ENCODE assay signal across 8 cellular contexts in genomic region chr7:151168022-151168786, GRCh38. TPM values are rescaled to one million over a fixed set of nuclear protein-coding genes. Genes with fewer than 3 reads are reported as not detected.
DNase-seq lines count a peak whose midpoint lies in the region; ATAC-seq and TF ChIP-seq lines count a peak whose summit lies in the region.

No MANE protein-coding gene starts in this region.

- peak overlapping the region; percentile 39 for H2BK15ac ChIP-seq in neuronal stem cell (ENCODE audit: low read length)

- H3K4me3 ChIP-seq in esophagus (ENCODE audit: low read depth in 1 of 2, low read length in 2 of 2) (peak overlapping the region; percentile 48 to 54), neuronal stem cell (ENCODE audit: low read length in 2 of 2) (peak overlapping the region in 1 of 2 donors; percentile 79), upper lobe of right lung (peak overlapping the region; percentile 47)

- H3K9me3 Mint-ChIP-seq in activated CD8-positive, alpha-beta memory T cell treated with anti-CD3 and anti-CD28 coated beads, Interleukin-2, amount 10 ng/mL, durations not matched to agents 7 days and 5 days (ENCODE audit: low read depth) = no peaks in the 10 kb centered on the region

- H3K9ac ChIP-seq in neuronal stem cell (ENCODE audit: low read depth, low read length, poor library complexity) = peak overlapping the region; percentile 79

- no peaks in the 10 kb centered on the region for H3K79me1 ChIP-seq in neuronal stem cell (ENCODE audit: low read depth, low read length)

- peak overlapping the region; percentile 90 for H3K18ac ChIP-seq in neuronal stem cell (ENCODE audit: low read length)

- no peak overlapping the region for H4K8ac ChIP-seq in neuronal stem cell (ENCODE audit: low read depth, low read length)

- H3K4me1 Mint-ChIP-seq in activated CD8-positive, alpha-beta memory T cell treated with anti-CD3 and anti-CD28 coated beads, Interleukin-2, amount 10 ng/mL, durations not matched to agents 7 days and 5 days = peaks cover 10% of the 10 kb centered on the region

- H3K14ac ChIP-seq in neuronal stem cell (ENCODE audit: low read length) = no peak overlapping the region

- H3K27me3 Mint-ChIP-seq in activated CD8-positive, alpha-beta memory T cell treated with anti-CD3 and anti-CD28 coated beads, Interleukin-2, amount 10 ng/mL, durations not matched to agents 7 days and 5 days = peaks cover 49% of the 10 kb centered on the region

- H3K27ac Mint-ChIP-seq in activated CD8-positive, alpha-beta memory T cell treated with anti-CD3 and anti-CD28 coated beads, Interleukin-2, amount 10 ng/mL, durations not matched to agents 7 days and 5 days = no peak overlapping the region

- H3K36me3 ChIP-seq in esophagus (ENCODE audit: control insufficient read depth in 2 of 2, insufficient read depth in 2 of 2, low read length in 1 of 2) = no peaks in the 10 kb centered on the region
- H3K36me3 ChIP-seq in neuronal stem cell (replicated peaks in 1 of 2; ENCODE audit: control insufficient read depth in 2 of 2, insufficient read depth in 2 of 2, low read length in 2 of 2) = no peaks in the 10 kb centered on the region
- H3K36me3 ChIP-seq in upper lobe of right lung = no peaks in the 10 kb centered on the region

- intact Hi-C loops in upper lobe of right lung (cut with DNase I) = no loop called here

- peak; percentile 49 for DNase-seq in SIG-M5 treated with dmso at 0.1 percent for 504 hours (lab: John Stamatoyannopoulos, UW; ENCODE audit: unreplicated experiment)
- DNase-seq in SIG-M5 (lab: John Stamatoyannopoulos, UW) = no peak
- peak; percentile 7 for DNase-seq in NCI-H1105 (lab: John Stamatoyannopoulos, UW)
- DNase-seq in activated CD8-positive, alpha-beta memory T cell treated with anti-CD3 and anti-CD28 coated beads, Interleukin-2, amount 10 ng/mL, durations not matched to agents 7 days and 5 days = peak; percentile 67
- DNase-seq in neuronal stem cell (ENCODE audit: low spot score) = peak; percentile 48
- peak; percentile 70 for DNase-seq in upper lobe of right lung
- DNase-seq in NCI-H187 treated with DMSO at 0.1 percent for 48 hours (lab: John Stamatoyannopoulos, UW) = no peak

- TF ChIP-seq CTCF in upper lobe of right lung (IDR thresholded peaks at IDR 0.05) = peak; percentile 72

- H2BK5ac ChIP-seq in neuronal stem cell (ENCODE audit: low read length) = no peak overlapping the region

- H3K27ac ChIP-seq in esophagus (ENCODE audit: low read depth in 2 of 2, low read length in 1 of 2) (no peak overlapping the region), neuronal stem cell (replicated peaks; ENCODE audit: low read length) (no peak overlapping the region), upper lobe of right lung (no peak overlapping the region)

- no peak overlapping the region for H2BK12ac ChIP-seq in neuronal stem cell (ENCODE audit: low read length)

- peak overlapping the region; percentile 90 for H2AFZ ChIP-seq in neuronal stem cell (ENCODE audit: low read length)

- H3K36me3 Mint-ChIP-seq in activated CD8-positive, alpha-beta memory T cell treated with anti-CD3 and anti-CD28 coated beads, Interleukin-2, amount 10 ng/mL, durations not matched to agents 7 days and 5 days = no peaks in the 10 kb centered on the region

- CTCF ChIA-PET in activated CD8-positive, alpha-beta memory T cell treated with anti-CD3 and anti-CD28 coated beads, Interleukin-2, amount 10 ng/mL, durations not matched to agents 7 days and 5 days (lab: Charles Lee) = interaction anchor here (0.6 to 3.7 kb wide), 16 partner anchors 8 to 148 kb away, joined by 3 to 24 read pairs (median 3); partner anchors contain the start of gene ABCF2

- no peak overlapping the region for H2BK120ac ChIP-seq in neuronal stem cell (ENCODE audit: low read depth, low read length)

- H3K4ac ChIP-seq in neuronal stem cell (ENCODE audit: low read length) = no peak overlapping the region

- 2% methylated on average over 32 to 51 of the region's 51 CpGs for WGBS in esophagus, 2 donors
- WGBS in neuronal stem cell (ENCODE audit: extremely low coverage in 2 of 2, insufficient read length in 2 of 2, insufficient replicate concordance in 1 of 2), 2 donors = 100% methylated on average over 2 of the region's 51 CpGs; no CpG with 5 or more reads in 1 of the 2 donors

- H3K4me2 ChIP-seq in neuronal stem cell (ENCODE audit: insufficient read depth, low read length, poor library complexity, severe bottlenecking) = peak overlapping the region; percentile 99

- H3K4me3 Mint-ChIP-seq in activated CD8-positive, alpha-beta memory T cell treated with anti-CD3 and anti-CD28 coated beads, Interleukin-2, amount 10 ng/mL, durations not matched to agents 7 days and 5 days = peak overlapping the region; percentile 38

- H2AK5ac ChIP-seq in neuronal stem cell (ENCODE audit: low read depth, low read length) = no peak overlapping the region

- peak; percentile 86 for ATAC-seq in activated CD8-positive, alpha-beta memory T cell treated with anti-CD3 and anti-CD28 coated beads, Interleukin-2, amount 10 ng/mL, durations not matched to agents 7 days and 5 days
- peak; percentile 77 for ATAC-seq in upper lobe of right lung

- H3K27me3 ChIP-seq in esophagus (ENCODE audit: control insufficient read depth in 1 of 2, insufficient read depth in 2 of 2, low read length in 2 of 2) (peaks cover 0 to 11% of the 10 kb centered on the region in 2 donors), neuronal stem cell (ENCODE audit: control insufficient read depth in 3 of 3, insufficient read depth in 3 of 3, low read depth in 1 of 3, low read length in 3 of 3) (peaks cover 12 to 81% (median 54%) of the 10 kb centered on the region in 3 experiments), upper lobe of right lung (peaks cover 64% of the 10 kb centered on the region)

- peak overlapping the region; percentile 82 for H3K23ac ChIP-seq in neuronal stem cell (ENCODE audit: low read depth, low read length, poor library complexity)

- no peak overlapping the region for H4K91ac ChIP-seq in neuronal stem cell (ENCODE audit: low read depth, low read length, poor library complexity)

- no peaks in the 10 kb centered on the region for H3K9me3 ChIP-seq in esophagus (ENCODE audit: control insufficient read depth in 2 of 2, insufficient read depth in 1 of 2, low read depth in 1 of 2, low read length in 1 of 2)
- H3K9me3 ChIP-seq in neuronal stem cell (replicated peaks in 1 of 2; ENCODE audit: control insufficient read depth in 2 of 2, insufficient read depth in 1 of 2, low read depth in 1 of 2, low read length in 2 of 2) = peaks cover 0 to 3% of the 10 kb centered on the region in 2 donors
- no peaks in the 10 kb centered on the region for H3K9me3 ChIP-seq in upper lobe of right lung

- H3K4me1 ChIP-seq in esophagus (ENCODE audit: control insufficient read depth in 2 of 2, insufficient read depth in 2 of 2, low read length in 1 of 2) (peaks cover 3 to 9% of the 10 kb centered on the region in 2 donors), neuronal stem cell (ENCODE audit: control insufficient read depth in 2 of 2, insufficient read depth in 1 of 2, low read depth in 1 of 2, low read length in 2 of 2) (peaks cover 7 to 14% of the 10 kb centered on the region in 2 donors), upper lobe of right lung (peaks cover 8% of the 10 kb centered on the region)

RNA-seq across cellular contexts. Expression of gene GBX1, which starts 0.7 kb away (rescaled TPM):
- not detected for total RNA-seq in activated CD8-positive, alpha-beta memory T cell treated with anti-CD3 and anti-CD28 coated beads, Interleukin-2, amount 10 ng/mL, durations not matched to agents 7 days and 5 days
- not detected for polyA plus RNA-seq in esophagus
- 0.10 TPM for polyA plus RNA-seq in neuronal stem cell (2013, experiment 1 of 2)
- 0.07 TPM for polyA plus RNA-seq in neuronal stem cell (2013, experiment 2 of 2)
- not detected for total RNA-seq in upper lobe of right lung

RNA-seq across cellular contexts. Expression of gene ASB10, which starts 18.8 kb away (rescaled TPM):
- total RNA-seq in activated CD8-positive, alpha-beta memory T cell treated with anti-CD3 and anti-CD28 coated beads, Interleukin-2, amount 10 ng/mL, durations not matched to agents 7 days and 5 days = not detected
- polyA plus RNA-seq in esophagus = under 1 TPM in 1 of 2 donors, not detected in 1; 0.01 TPM
- not detected for polyA plus RNA-seq in neuronal stem cell (2013, experiment 1 of 2)
- polyA plus RNA-seq in neuronal stem cell (2013, experiment 2 of 2) = not detected
- total RNA-seq in upper lobe of right lung = not detected

RNA-seq across cellular contexts. Expression of gene H2BK1, which starts 42.1 kb away (rescaled TPM):
- total RNA-seq in activated CD8-positive, alpha-beta memory T cell treated with anti-CD3 and anti-CD28 coated beads, Interleukin-2, amount 10 ng/mL, durations not matched to agents 7 days and 5 days = not detected
- not detected for polyA plus RNA-seq in esophagus
- polyA plus RNA-seq in neuronal stem cell (2013, experiment 1 of 2) = not detected
- not detected for polyA plus RNA-seq in neuronal stem cell (2013, experiment 2 of 2)
- not detected for total RNA-seq in upper lobe of right lung

RNA-seq across cellular contexts. Expression of gene ABCF2, which starts 58.8 kb away (rescaled TPM):
- 10 to 100 TPM; 37.8 to 47.3 TPM for total RNA-seq in activated CD8-positive, alpha-beta memory T cell treated with anti-CD3 and anti-CD28 coated beads, Interleukin-2, amount 10 ng/mL, durations not matched to agents 7 days and 5 days
- polyA plus RNA-seq in esophagus = 10 to 100 TPM in 1 of 2 donors, 1 to 10 TPM in 1; 8.6 to 19.8 TPM
- 19.4 TPM for polyA plus RNA-seq in neuronal stem cell (2013, experiment 1 of 2)
- polyA plus RNA-seq in neuronal stem cell (2013, experiment 2 of 2) = 19.4 TPM
- 26.3 TPM for total RNA-seq in upper lobe of right lung

Comparison
In these comparisons a context has a peak if more than half of its experiments do, and no peak if none do; other contexts are left out.
1. DNase-seq: peak in SIG-M5 treated with dmso at 0.1 percent for 504 hours (single experiment), NCI-H1105 (single experiment), activated CD8-positive, alpha-beta memory T cell treated with anti-CD3 and anti-CD28 coated beads, Interleukin-2, amount 10 ng/mL, durations not matched to agents 7 days and 5 days (single experiment), neuronal stem cell (single experiment) and upper lobe of right lung (single experiment); none in SIG-M5 (single experiment) and NCI-H187 treated with DMSO at 0.1 percent for 48 hours (single experiment).